1 cellular context compared by ENCODE assay signal in the genomic region with DNA sequence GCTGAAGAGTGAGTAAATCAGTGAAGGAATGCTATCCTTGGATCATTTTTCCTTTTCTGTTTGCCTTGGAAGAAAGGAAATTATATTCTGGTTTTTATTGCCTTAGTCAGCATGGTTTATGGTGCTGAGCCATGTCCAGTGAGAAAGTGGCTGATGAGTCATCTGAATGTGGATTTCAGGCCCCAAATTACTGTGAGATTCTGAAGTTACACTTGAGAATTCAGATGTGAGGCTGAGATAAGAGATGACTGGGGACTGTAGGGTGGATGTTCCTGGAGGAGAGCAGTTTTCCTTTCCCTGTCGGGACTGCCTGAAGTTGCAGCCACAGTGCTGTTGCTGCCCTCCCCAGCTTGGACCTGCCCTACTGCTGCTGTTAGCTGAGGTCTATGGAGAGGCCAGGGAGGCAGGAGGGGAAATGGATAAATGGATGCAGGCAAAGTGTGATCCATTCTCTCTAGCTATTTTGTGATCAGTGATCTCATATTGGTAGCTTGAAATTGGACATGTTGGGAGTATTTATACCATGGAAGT.
TF ChIP-seq lines count a peak whose summit lies in the region.

No MANE protein-coding gene starts in this region.

TF ChIP-seq in GM23338, 12 proteins besides CTCF, POLR2A, EP300 and RAD21:
- TF ChIP-seq ZNF462 (CRISPR knock-in tag; IDR thresholded peaks at IDR 0.05), result no peak
- TF ChIP-seq EZH2phosphoT487 (IDR thresholded peaks at IDR 0.05; ENCODE audit: unreplicated experiment), result no peak
- no peak for TF ChIP-seq ZNF331 (CRISPR knock-in tag; IDR thresholded peaks at IDR 0.05; ENCODE audit: low read depth)
- TF ChIP-seq STAT1 (IDR thresholded peaks at IDR 0.05; ENCODE audit: unreplicated experiment), result no peak
- no peak for TF ChIP-seq ZNF114 (CRISPR knock-in tag; IDR thresholded peaks at IDR 0.05)
- no peak for TF ChIP-seq CREB1 (CRISPR knock-in tag; IDR thresholded peaks at IDR 0.05; ENCODE audit: low read depth)
